ENCODE assay signal across 1 cellular context in genomic region chr9:136590788-136591187, GRCh38.
TF ChIP-seq lines count a peak whose summit lies in the region.

No MANE protein-coding gene starts in this region.

TF ChIP-seq in H1, 55 proteins besides CTCF, POLR2A, EP300 and RAD21 (continued from another document):
- TF ChIP-seq CHD7 (IDR thresholded peaks at IDR 0.05; ENCODE audit: insufficient replicate concordance, low read length) (no peak), CEBPB (IDR thresholded peaks at IDR 0.05; ENCODE audit: low read depth, low read length) (no peak), EZH2 (IDR thresholded peaks at IDR 0.05; ENCODE audit: low read depth, low read length, severe bottlenecking) (no peak), CHD1 (IDR thresholded peaks at IDR 0.05; ENCODE audit: low read depth, low read length) (no peak), YY1 (IDR thresholded peaks at IDR 0.05; ENCODE audit: low read depth, low read length) (no peak), TBP (IDR thresholded peaks at IDR 0.05; ENCODE audit: low read depth, low read length) (no peak), JUND (IDR thresholded peaks at IDR 0.05; ENCODE audit: low read length) (no peak), TAF1 (IDR thresholded peaks at IDR 0.05; ENCODE audit: low read depth, low read length) (no peak), SP1 (IDR thresholded peaks at IDR 0.05; ENCODE audit: low read depth, low read length) (no peak), BACH1 (IDR thresholded peaks at IDR 0.05; ENCODE audit: low read length) (no peak), RBBP5 (IDR thresholded peaks at IDR 0.05; ENCODE audit: borderline replicate concordance, low read depth, low read length) (no peak), SUZ12 (IDR thresholded peaks at IDR 0.05; ENCODE audit: low read length) (no peak), JUN (IDR thresholded peaks at IDR 0.05; ENCODE audit: low read depth, low read length) (no peak), ASH2L (IDR thresholded peaks at IDR 0.05; ENCODE audit: low read length) (no peak), BRCA1 (IDR thresholded peaks at IDR 0.05; ENCODE audit: low read depth, low read length) (no peak), GABPA (IDR thresholded peaks at IDR 0.05; ENCODE audit: borderline replicate concordance, insufficient read depth, low read length) (no peak), KDM5A (IDR thresholded peaks at IDR 0.05; ENCODE audit: low read length) (no peak)
